Comparison of ENCODE assay signal across 33 cellular contexts in genomic region chr11:130459521-130459920, GRCh38. TPM values are rescaled to one million over a fixed set of nuclear protein-coding genes. Genes with fewer than 3 reads are reported as not detected.
"Had no signal": no experiment of that assay in that cellular context is flagged by ENCODE, and none has a peak within 500 bp of the region (broad histone marks: within the 10 kb centered on the region; RNA-seq: fewer than 3 reads in every experiment).

No MANE protein-coding gene starts in this region.

- H3K9me3 ChIP-seq: ascending aorta had no signal

- H3K4me3 Mint-ChIP-seq: activated B cell treated with CpG ODN at 0.5 μM for 24 hours; activated CD4-positive, alpha-beta memory T cell treated with anti-CD3 and anti-CD28 coated beads, Interleukin-2, amount 10 ng/mL, durations not matched to agents 7 days and 5 days; activated CD4-positive, alpha-beta T cell treated with anti-CD3 and anti-CD28 coated beads, Interleukin-2, amount 10 ng/mL, durations not matched to agents 24 days and 14 days; activated CD8-positive, alpha-beta memory T cell treated with anti-CD3 and anti-CD28 coated beads, Interleukin-2, amount 10 ng/mL, durations not matched to agents 7 days and 5 days; activated CD8-positive, alpha-beta T cell treated with anti-CD3 and anti-CD28 coated beads, Interleukin-2, amount 10 ng/mL, durations not matched to agents 7 days and 5 days; activated naive CD4-positive, alpha-beta T cell treated with anti-CD3 and anti-CD28 coated beads, Interleukin-2, amount 10 ng/mL, durations not matched to agents 7 days and 5 days; activated naive CD4-positive, alpha-beta T cell treated with anti-CD3 and anti-CD28 coated beads, Interleukin-2, amount 50 U/mL, for 24 hours; activated naive CD8-positive, alpha-beta T cell; activated naive CD8-positive, alpha-beta T cell treated with anti-CD3 and anti-CD28 coated beads, Interleukin-2, amount 10 ng/mL, durations not matched to agents 7 days and 5 days; activated naive CD8-positive, alpha-beta T cell treated with anti-CD3 and anti-CD28 coated beads, Interleukin-2, amount 50 U/mL, for 24 hours; activated T-cell treated with anti-CD3 and anti-CD28 coated beads, Interleukin-2, amount 50 U/mL, for 24 hours; brain; T-helper 1 cell treated with Interleukin-12 subunit alpha and Interleukin-12 subunit beta and Interleukin-4 antibody, amounts not matched to agents 30 μg/mL and 1 μg/mL, for 36 hours; T-helper 2 cell treated with Interferon-gamma antibody and Interleukin-4, amounts not matched to agents 5 μg/mL and 100 μg/mL, for 36 hours had no signal

- H3K27ac Mint-ChIP-seq: activated B cell treated with CpG ODN at 0.5 μM for 24 hours; activated CD4-positive, alpha-beta memory T cell treated with anti-CD3 and anti-CD28 coated beads, Interleukin-2, amount 10 ng/mL, durations not matched to agents 7 days and 5 days; activated CD4-positive, alpha-beta T cell treated with anti-CD3 and anti-CD28 coated beads, Interleukin-2, amount 10 ng/mL, durations not matched to agents 24 days and 14 days; activated CD8-positive, alpha-beta memory T cell treated with anti-CD3 and anti-CD28 coated beads, Interleukin-2, amount 10 ng/mL, durations not matched to agents 7 days and 5 days; activated CD8-positive, alpha-beta T cell treated with anti-CD3 and anti-CD28 coated beads, Interleukin-2, amount 10 ng/mL, durations not matched to agents 7 days and 5 days; activated naive CD4-positive, alpha-beta T cell treated with anti-CD3 and anti-CD28 coated beads, Interleukin-2, amount 10 ng/mL, durations not matched to agents 7 days and 5 days; activated naive CD4-positive, alpha-beta T cell treated with anti-CD3 and anti-CD28 coated beads, Interleukin-2, amount 50 U/mL, for 24 hours; activated naive CD8-positive, alpha-beta T cell; activated naive CD8-positive, alpha-beta T cell treated with anti-CD3 and anti-CD28 coated beads, Interleukin-2, amount 10 ng/mL, durations not matched to agents 7 days and 5 days; activated naive CD8-positive, alpha-beta T cell treated with anti-CD3 and anti-CD28 coated beads, Interleukin-2, amount 50 U/mL, for 24 hours; activated T-cell treated with anti-CD3 and anti-CD28 coated beads, Interleukin-2, amount 50 U/mL, for 24 hours; activated T-helper 2 cell treated with anti-CD3 and anti-CD28 coated beads, Interferon-gamma antibody, Interleukin-2, Interleukin-4, amounts not matched to agents 10 μg/mL and 5 μg/mL and 100 μg/mL, durations not matched to agents 14 hours and 24 hours and 36 hours; brain; T-helper 1 cell treated with Interleukin-12 subunit alpha and Interleukin-12 subunit beta and Interleukin-4 antibody, amounts not matched to agents 30 μg/mL and 1 μg/mL, for 36 hours; T-helper 2 cell treated with Interferon-gamma antibody and Interleukin-4, amounts not matched to agents 5 μg/mL and 100 μg/mL, for 36 hours had no signal

- H3K27me3 ChIP-seq: ascending aorta had no signal

- ATAC-seq: activated CD8-positive, alpha-beta memory T cell treated with anti-CD3 and anti-CD28 coated beads, Interleukin-2, amount 10 ng/mL, durations not matched to agents 7 days and 5 days; activated CD8-positive, alpha-beta T cell treated with anti-CD3 and anti-CD28 coated beads, Interleukin-2, amount 10 ng/mL, durations not matched to agents 7 days and 5 days; activated naive CD8-positive, alpha-beta T cell treated with anti-CD3 and anti-CD28 coated beads, Interleukin-2, amount 50 U/mL, for 24 hours had no signal

- DNase-seq: activated B cell treated with CpG ODN at 0.5 μM for 24 hours; activated CD4-positive, alpha-beta memory T cell treated with anti-CD3 and anti-CD28 coated beads, Interleukin-2, amount 10 ng/mL, durations not matched to agents 7 days and 5 days; activated CD4-positive, alpha-beta T cell treated with anti-CD3 and anti-CD28 coated beads for 4 hours; activated CD4-positive, alpha-beta T cell treated with anti-CD3 and anti-CD28 coated beads, Interleukin-2, amount 10 ng/mL, durations not matched to agents 24 days and 14 days; activated CD4-positive, alpha-beta T cell treated with anti-CD3 and anti-CD28 coated beads, Interleukin-2, amount 50 U/mL, for 48 hours; activated CD4-positive, CD25-positive, alpha-beta regulatory T cell treated with anti-CD3 and anti-CD28 coated beads, Interleukin-2, amount 50 U/mL, for 72 hours; activated CD8-positive, alpha-beta memory T cell treated with anti-CD3 and anti-CD28 coated beads for 24 hours; activated CD8-positive, alpha-beta memory T cell treated with anti-CD3 and anti-CD28 coated beads, Interleukin-2, amount 10 ng/mL, durations not matched to agents 7 days and 5 days; activated CD8-positive, alpha-beta memory T cell treated with anti-CD3 and anti-CD28 coated beads, Interleukin-2, amount 50 U/mL, for 48 hours; activated CD8-positive, alpha-beta T cell treated with anti-CD3 and anti-CD28 coated beads, Interleukin-2, amount 10 ng/mL, durations not matched to agents 7 days and 5 days; activated effector memory CD4-positive, alpha-beta T cell treated with Interleukin-2 at 50 U/mL for 16 hours; activated gamma-delta T cell; activated naive CD4-positive, alpha-beta T cell treated with anti-CD3 and anti-CD28 coated beads, Interleukin-2, amount 10 ng/mL, durations not matched to agents 7 days and 5 days; activated naive CD4-positive, alpha-beta T cell treated with Interleukin-2 at 50 U/mL for 16 hours; activated naive CD8-positive, alpha-beta T cell treated with anti-CD3 and anti-CD28 coated beads, Interleukin-2, amount 10 ng/mL, durations not matched to agents 7 days and 5 days; activated naive CD8-positive, alpha-beta T cell treated with anti-CD3 and anti-CD28 coated beads, Interleukin-2, amount 50 U/mL, for 24 hours; activated T-cell treated with anti-CD3 and anti-CD28 coated beads, Interleukin-2, amount 50 U/mL, for 24 hours; activated T-cell treated with anti-CD3 and anti-CD28 coated beads, Interleukin-2, amount 50 U/mL, for 48 hours; amygdala; anterior cingulate cortex; central memory CD4-positive, alpha-beta T cell; SW 1271; T-helper 1 cell; T-helper 2 cell; T-helper 9 cell had no signal

- H3K4me1 Mint-ChIP-seq: activated B cell treated with CpG ODN at 0.5 μM for 24 hours; activated CD4-positive, alpha-beta memory T cell treated with anti-CD3 and anti-CD28 coated beads, Interleukin-2, amount 10 ng/mL, durations not matched to agents 7 days and 5 days; activated CD4-positive, alpha-beta T cell treated with anti-CD3 and anti-CD28 coated beads, Interleukin-2, amount 10 ng/mL, durations not matched to agents 24 days and 14 days; activated CD8-positive, alpha-beta memory T cell treated with anti-CD3 and anti-CD28 coated beads, Interleukin-2, amount 10 ng/mL, durations not matched to agents 7 days and 5 days; activated naive CD4-positive, alpha-beta T cell treated with anti-CD3 and anti-CD28 coated beads, Interleukin-2, amount 10 ng/mL, durations not matched to agents 7 days and 5 days; activated naive CD4-positive, alpha-beta T cell treated with anti-CD3 and anti-CD28 coated beads, Interleukin-2, amount 50 U/mL, for 24 hours; activated naive CD8-positive, alpha-beta T cell treated with anti-CD3 and anti-CD28 coated beads, Interleukin-2, amount 10 ng/mL, durations not matched to agents 7 days and 5 days; activated naive CD8-positive, alpha-beta T cell treated with anti-CD3 and anti-CD28 coated beads, Interleukin-2, amount 50 U/mL, for 24 hours had no signal

- H3K27ac ChIP-seq: ascending aorta, VCaP had no signal

- H3K4me3 ChIP-seq: ascending aorta had no signal

- H3K9me3 Mint-ChIP-seq: activated B cell treated with CpG ODN at 0.5 μM for 24 hours; activated CD4-positive, alpha-beta memory T cell treated with anti-CD3 and anti-CD28 coated beads, Interleukin-2, amount 10 ng/mL, durations not matched to agents 7 days and 5 days; activated CD4-positive, alpha-beta T cell treated with anti-CD3 and anti-CD28 coated beads, Interleukin-2, amount 10 ng/mL, durations not matched to agents 24 days and 14 days; activated naive CD4-positive, alpha-beta T cell treated with anti-CD3 and anti-CD28 coated beads, Interleukin-2, amount 10 ng/mL, durations not matched to agents 7 days and 5 days; activated naive CD4-positive, alpha-beta T cell treated with anti-CD3 and anti-CD28 coated beads, Interleukin-2, amount 50 U/mL, for 24 hours; activated naive CD8-positive, alpha-beta T cell treated with anti-CD3 and anti-CD28 coated beads, Interleukin-2, amount 10 ng/mL, durations not matched to agents 7 days and 5 days; activated naive CD8-positive, alpha-beta T cell treated with anti-CD3 and anti-CD28 coated beads, Interleukin-2, amount 50 U/mL, for 24 hours; activated T-cell treated with anti-CD3 and anti-CD28 coated beads, Interleukin-2, amount 50 U/mL, for 24 hours; activated T-helper 2 cell treated with anti-CD3 and anti-CD28 coated beads, Interferon-gamma antibody, Interleukin-2, Interleukin-4, amounts not matched to agents 10 μg/mL and 5 μg/mL and 100 μg/mL, durations not matched to agents 14 hours and 24 hours and 36 hours; brain; T-helper 1 cell treated with Interleukin-12 subunit alpha and Interleukin-12 subunit beta and Interleukin-4 antibody, amounts not matched to agents 30 μg/mL and 1 μg/mL, for 36 hours; T-helper 2 cell treated with Interferon-gamma antibody and Interleukin-4, amounts not matched to agents 5 μg/mL and 100 μg/mL, for 36 hours had no signal

- H3K36me3 Mint-ChIP-seq: activated CD8-positive, alpha-beta memory T cell treated with anti-CD3 and anti-CD28 coated beads, Interleukin-2, amount 10 ng/mL, durations not matched to agents 7 days and 5 days; activated naive CD4-positive, alpha-beta T cell treated with anti-CD3 and anti-CD28 coated beads, Interleukin-2, amount 10 ng/mL, durations not matched to agents 7 days and 5 days; activated naive CD4-positive, alpha-beta T cell treated with anti-CD3 and anti-CD28 coated beads, Interleukin-2, amount 50 U/mL, for 24 hours; activated naive CD8-positive, alpha-beta T cell; activated naive CD8-positive, alpha-beta T cell treated with anti-CD3 and anti-CD28 coated beads, Interleukin-2, amount 10 ng/mL, durations not matched to agents 7 days and 5 days; brain had no signal

- H3K27me3 Mint-ChIP-seq: activated naive CD8-positive, alpha-beta T cell had no signal

RNA-seq across cellular contexts. Expression of gene ADAMTS15, which starts 11.1 kb away (rescaled TPM):
- total RNA-seq: activated B cell treated with CpG ODN at 0.5 μM for 24 hours; activated CD4-positive, alpha-beta memory T cell treated with anti-CD3 and anti-CD28 coated beads, Interleukin-2, amount 10 ng/mL, durations not matched to agents 7 days and 5 days; activated CD8-positive, alpha-beta memory T cell treated with anti-CD3 and anti-CD28 coated beads, Interleukin-2, amount 10 ng/mL, durations not matched to agents 7 days and 5 days; activated T-helper 2 cell treated with anti-CD3 and anti-CD28 coated beads, Interferon-gamma antibody, Interleukin-2, Interleukin-4, amounts not matched to agents 10 μg/mL and 5 μg/mL and 100 μg/mL, durations not matched to agents 14 hours and 24 hours and 36 hours had no signal

RNA-seq across cellular contexts. Expression of gene ADAMTS8, which starts 31.1 kb away (rescaled TPM):
- total RNA-seq: activated B cell treated with CpG ODN at 0.5 μM for 24 hours; activated CD4-positive, alpha-beta memory T cell treated with anti-CD3 and anti-CD28 coated beads, Interleukin-2, amount 10 ng/mL, durations not matched to agents 7 days and 5 days; activated CD4-positive, alpha-beta T cell treated with anti-CD3 and anti-CD28 coated beads, Interleukin-2, amount 10 ng/mL, durations not matched to agents 24 days and 14 days; activated CD8-positive, alpha-beta memory T cell treated with anti-CD3 and anti-CD28 coated beads, Interleukin-2, amount 10 ng/mL, durations not matched to agents 7 days and 5 days; activated CD8-positive, alpha-beta T cell treated with anti-CD3 and anti-CD28 coated beads, Interleukin-2, amount 10 ng/mL, durations not matched to agents 7 days and 5 days; activated naive CD8-positive, alpha-beta T cell treated with anti-CD3 and anti-CD28 coated beads, Interleukin-2, amount 10 ng/mL, durations not matched to agents 7 days and 5 days; activated T-helper 2 cell treated with anti-CD3 and anti-CD28 coated beads, Interferon-gamma antibody, Interleukin-2, Interleukin-4, amounts not matched to agents 10 μg/mL and 5 μg/mL and 100 μg/mL, durations not matched to agents 14 hours and 24 hours and 36 hours had no signal
